9 cellular contexts compared by ENCODE assay signal in the genomic region with DNA sequence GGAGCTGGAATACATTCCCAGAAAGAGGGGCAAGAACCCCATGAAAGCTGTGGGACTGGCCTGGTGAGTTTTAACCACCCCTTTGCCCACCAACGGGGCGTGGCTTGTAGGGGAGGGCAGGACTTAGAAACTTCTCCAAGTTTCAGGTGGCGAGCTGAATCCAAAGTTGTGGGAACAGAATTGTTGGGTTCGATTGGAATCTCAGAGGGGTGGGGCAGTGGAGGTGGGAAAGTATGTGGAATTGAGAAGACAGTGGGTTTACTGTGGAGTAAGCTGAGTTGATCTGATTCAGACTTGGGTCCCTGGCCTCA. TPM values are rescaled to one million over a fixed set of nuclear protein-coding genes. Genes with fewer than 3 reads are reported as not detected.
DNase-seq lines count a peak whose midpoint lies in the region; ATAC-seq and TF ChIP-seq lines count a peak whose summit lies in the region.
"Had no signal": no experiment of that assay in that cellular context is flagged by ENCODE, and none has a peak within 500 bp of the region (broad histone marks: within the 10 kb centered on the region; RNA-seq: fewer than 3 reads in every experiment).

No MANE protein-coding gene starts in this region.

- H3K36me3 ChIP-seq in adipocyte (ENCODE audit: control insufficient read depth, insufficient read depth, low read length, severe bottlenecking) (peaks cover 44% of the 10 kb centered on the region), left lung (peaks cover 0 to 48% of the 10 kb centered on the region in 2 donors), thoracic aorta (peaks cover 38% of the 10 kb centered on the region)

- CTCF ChIA-PET in activated CD4-positive, alpha-beta T cell treated with anti-CD3 and anti-CD28 coated beads, Interleukin-2, amount 10 ng/mL, durations not matched to agents 7 days and 5 days (lab: Charles Lee) = interaction anchor here (0.6 to 7.5 kb wide), 14 partner anchors 11 to 183 kb away, joined by 3 to 113 read pairs (median 4); partner anchors contain the start of genes CATIP, GPBAR1 and TMBIM1

- ATAC-seq in left lung (no peak), thoracic aorta (ENCODE audit: insufficient number of reproducible peaks, low FRiP score, low read depth) (no peak)

- H3K4me1 Mint-ChIP-seq in activated CD4-positive, alpha-beta T cell treated with anti-CD3 and anti-CD28 coated beads, Interleukin-2, amount 10 ng/mL, durations not matched to agents 7 days and 5 days = peaks cover 42% of the 10 kb centered on the region

- H3K9me3 ChIP-seq in adipocyte (ENCODE audit: control insufficient read depth, low read length) (no peaks in the 10 kb centered on the region), left lung (no peaks in the 10 kb centered on the region), thoracic aorta (no peaks in the 10 kb centered on the region)

- H3K27ac Mint-ChIP-seq in activated CD4-positive, alpha-beta T cell treated with anti-CD3 and anti-CD28 coated beads, Interleukin-2, amount 10 ng/mL, durations not matched to agents 7 days and 5 days = peak overlapping the region; percentile 92

- DNase-seq in activated CD4-positive, alpha-beta T cell treated with anti-CD3 and anti-CD28 coated beads, Interleukin-2, amount 10 ng/mL, durations not matched to agents 7 days and 5 days = no peak
- DNase-seq in activated CD4-positive, alpha-beta T cell treated with anti-CD3 and anti-CD28 coated beads, Interleukin-2, amount 50 U/mL, for 4 hours = no peak
- DNase-seq in adipocyte (ENCODE audit: low read depth) = no peak
- no peak for DNase-seq in left lung
- DNase-seq in thoracic aorta (ENCODE audit: low spot score) = no peak
- DNase-seq in GOT3 (lab: John Stamatoyannopoulos, UW) = no peak
- DNase-seq in ureter (ENCODE audit: low spot score) = no peak
- DNase-seq in anterior cingulate cortex (lab: John Stamatoyannopoulos, UW) = no peak
- DNase-seq: activated CD4-positive, alpha-beta T cell treated with anti-CD3 and anti-CD28 coated beads, Interleukin-2, amount 50 U/mL, for 48 hours had no signal

- no peaks in the 10 kb centered on the region for H3K27me3 Mint-ChIP-seq in activated CD4-positive, alpha-beta T cell treated with anti-CD3 and anti-CD28 coated beads, Interleukin-2, amount 10 ng/mL, durations not matched to agents 7 days and 5 days

- H3K4me3 Mint-ChIP-seq in activated CD4-positive, alpha-beta T cell treated with anti-CD3 and anti-CD28 coated beads, Interleukin-2, amount 10 ng/mL, durations not matched to agents 7 days and 5 days = peak overlapping the region; percentile 88

- H3K27me3 ChIP-seq in adipocyte (replicated peaks; ENCODE audit: control insufficient read depth, insufficient read depth, low read length) (no peaks in the 10 kb centered on the region), left lung (no peaks in the 10 kb centered on the region), thoracic aorta (replicated peaks; ENCODE audit: insufficient read depth) (no peaks in the 10 kb centered on the region)

- intact Hi-C loops in left lung (cut with DNase I) = loop anchor here in 1 of 2 donors (10.0 kb wide), 1 partner anchor 123 kb away; the partner anchor contains the start of gene CTDSP1

- peak overlapping the region; percentile 95 for H3K4me3 ChIP-seq in adipocyte (ENCODE audit: low read length)
- peak overlapping the region in 1 of 2 donors; percentile 84 for H3K4me3 ChIP-seq in left lung
- H3K4me3 ChIP-seq in thoracic aorta = peak overlapping the region; percentile 84

- H3K9me3 Mint-ChIP-seq in activated CD4-positive, alpha-beta T cell treated with anti-CD3 and anti-CD28 coated beads, Interleukin-2, amount 10 ng/mL, durations not matched to agents 7 days and 5 days = no peaks in the 10 kb centered on the region

- TF ChIP-seq CTCF in left lung (IDR thresholded peaks at IDR 0.05) = no peak
- no peak for TF ChIP-seq CTCF in thoracic aorta (IDR thresholded peaks at IDR 0.05)

- H3K4me1 ChIP-seq in adipocyte (ENCODE audit: control insufficient read depth, insufficient read depth, low read length) = peaks cover 48% of the 10 kb centered on the region
- H3K4me1 ChIP-seq in left lung = peaks cover 34 to 64% of the 10 kb centered on the region in 2 donors
- H3K4me1 ChIP-seq in thoracic aorta (ENCODE audit: control insufficient read depth in 1 of 2, low read depth in 2 of 2) = peaks cover 29 to 51% of the 10 kb centered on the region in 2 donors

- H3K27ac ChIP-seq in left lung (peak overlapping the region; percentile 20 to 78), thoracic aorta (peak overlapping the region; percentile 63 to 81)

- H3K9ac ChIP-seq in adipocyte (ENCODE audit: low read length) = peak overlapping the region; percentile 95

- POLR2A ChIA-PET in activated CD4-positive, alpha-beta T cell treated with anti-CD3 and anti-CD28 coated beads, Interleukin-2, amount 10 ng/mL, durations not matched to agents 7 days and 5 days (lab: Charles Lee) = interaction anchor here (0.6 kb wide), 1 partner anchor 35 kb away, joined by 3 read pairs; no protein-coding TSS in a partner anchor

- peaks cover 30% of the 10 kb centered on the region for H3K36me3 Mint-ChIP-seq in activated CD4-positive, alpha-beta T cell treated with anti-CD3 and anti-CD28 coated beads, Interleukin-2, amount 10 ng/mL, durations not matched to agents 7 days and 5 days (ENCODE audit: low read depth)

RNA-seq across cellular contexts. Expression of gene PNKD, which starts 1.1 kb away (rescaled TPM):
- total RNA-seq in activated CD4-positive, alpha-beta T cell treated with anti-CD3 and anti-CD28 coated beads, Interleukin-2, amount 10 ng/mL, durations not matched to agents 7 days and 5 days = 10 to 100 TPM; 34.0 to 39.1 TPM
- total RNA-seq in left lung (10 to 100 TPM; 93.4 to 96.8 TPM), thoracic aorta (10 to 100 TPM; 19.4 to 38.4 TPM), ureter (66.2 TPM)

RNA-seq across cellular contexts. Expression of gene AAMP, which starts 1.5 kb away (rescaled TPM):
- 10 to 100 TPM; 42.3 to 51.1 TPM for total RNA-seq in activated CD4-positive, alpha-beta T cell treated with anti-CD3 and anti-CD28 coated beads, Interleukin-2, amount 10 ng/mL, durations not matched to agents 7 days and 5 days
- total RNA-seq in left lung = 10 to 100 TPM; 55.2 to 57.2 TPM
- total RNA-seq in thoracic aorta = 10 to 100 TPM; 95.9 to 97.5 TPM
- 82.0 TPM for total RNA-seq in ureter

RNA-seq across cellular contexts. Expression of gene GPBAR1, which starts 10.6 kb away (rescaled TPM):
- 1 to 10 TPM; 1.0 to 1.2 TPM for total RNA-seq in activated CD4-positive, alpha-beta T cell treated with anti-CD3 and anti-CD28 coated beads, Interleukin-2, amount 10 ng/mL, durations not matched to agents 7 days and 5 days
- total RNA-seq in left lung (1 to 10 TPM; 1.7 to 4.3 TPM), thoracic aorta (1 to 10 TPM; 3.5 to 4.2 TPM), ureter (1.5 TPM)

RNA-seq across cellular contexts. Expression of gene TMBIM1, which starts 20.9 kb away (rescaled TPM):
- total RNA-seq in activated CD4-positive, alpha-beta T cell treated with anti-CD3 and anti-CD28 coated beads, Interleukin-2, amount 10 ng/mL, durations not matched to agents 7 days and 5 days = 100 to 1,000 TPM in 1 of 2 experiments, 10 to 100 TPM in 1; 99.3 to 101 TPM
- 100 to 1,000 TPM; 281 to 308 TPM for total RNA-seq in left lung
- 100 to 1,000 TPM; 324 to 369 TPM for total RNA-seq in thoracic aorta
- total RNA-seq in ureter = 256 TPM

RNA-seq across cellular contexts. Expression of gene ARPC2, which starts 54.5 kb away (rescaled TPM):
- total RNA-seq in activated CD4-positive, alpha-beta T cell treated with anti-CD3 and anti-CD28 coated beads, Interleukin-2, amount 10 ng/mL, durations not matched to agents 7 days and 5 days = 100 to 1,000 TPM; 708 to 729 TPM
- total RNA-seq in left lung (100 to 1,000 TPM; 361 to 452 TPM), thoracic aorta (100 to 1,000 TPM; 378 to 469 TPM), ureter (520 TPM)
